ENCODE assay signal across 18 cellular contexts in genomic region chr16:18782697-18783429, GRCh38. TPM values are rescaled to one million over a fixed set of nuclear protein-coding genes. Genes with fewer than 3 reads are reported as not detected.
DNase-seq lines count a peak whose midpoint lies in the region; ATAC-seq and TF ChIP-seq lines count a peak whose summit lies in the region.
"Had no signal": no experiment of that assay in that cellular context is flagged by ENCODE, and none has a peak within 500 bp of the region (broad histone marks: within the 10 kb centered on the region; RNA-seq: fewer than 3 reads in every experiment).

No MANE protein-coding gene starts in this region.

- ATAC-seq in T-helper 17 cell (peak; percentile 74), HG02981 (IDR thresholded peaks at IDR 0.05; ENCODE audit: unreplicated experiment) (no peak), HG03097 (IDR thresholded peaks at IDR 0.05; ENCODE audit: low FRiP score, unreplicated experiment) (no peak)
- ATAC-seq in central memory CD8-positive, alpha-beta T cell (replicated peaks; ENCODE audit: extremely low read depth, poor library complexity, severe bottlenecking), result peak; percentile 76

- intact Hi-C loops in PC-9 (cut with micrococcal nuclease; ENCODE audit: unreplicated experiment), result no loop called here

- H3K4me2 ChIP-seq in PC-9, result no peak overlapping the region

- H3K9me3 Mint-ChIP-seq in central memory CD8-positive, alpha-beta T cell, result no peaks in the 10 kb centered on the region
- no peaks in the 10 kb centered on the region for H3K9me3 Mint-ChIP-seq in stimulated activated naive CD8-positive, alpha-beta T cell treated with anti-CD3 and anti-CD28 coated beads, Interleukin-15, Interleukin-2, amounts not matched to agents 100 ng/mL and 50 ng/mL, for 24 hours

- H3K4me3 ChIP-seq in PC-9, result no peak overlapping the region
- H3K4me3 ChIP-seq: left ventricle myocardium inferior, Peyer's patch, vagina had no signal

- no peak overlapping the region for H2AFZ ChIP-seq in PC-9
- H2AFZ ChIP-seq: parathyroid adenoma had no signal

- H3K27me3 ChIP-seq in PC-9 (ENCODE audit: insufficient read depth, low read depth), result no peaks in the 10 kb centered on the region
- H3K27me3 ChIP-seq: Peyer's patch, vagina had no signal

- peak; percentile 44 for DNase-seq in activated naive CD4-positive, alpha-beta T cell treated with Interleukin-2 at 50 U/mL for 16 hours
- DNase-seq in activated naive CD4-positive, alpha-beta T cell (lab: John Stamatoyannopoulos, UW), result no peak
- DNase-seq in T-helper 17 cell (no peak), PC-9 (no peak)
- peak in 1 of 2 donors; percentile 20 for DNase-seq in central memory CD8-positive, alpha-beta T cell (ENCODE audit: low spot score in 2 of 2)
- DNase-seq: anterior cingulate cortex, Caco-2, GOT3, Kasumi-1, left ventricle myocardium inferior, NCI-H82, Peyer's patch, small intestine had no signal

- H3K9me3 ChIP-seq in T-helper 17 cell (ENCODE audit: control insufficient read depth, low read length, poor library complexity, severe bottlenecking) (no peaks in the 10 kb centered on the region), PC-9 (ENCODE audit: insufficient read depth, low read depth) (no peaks in the 10 kb centered on the region)
- H3K9me3 ChIP-seq: Caco-2, left ventricle myocardium inferior, Peyer's patch, vagina had no signal

- peaks cover 55% of the 10 kb centered on the region for H3K79me2 ChIP-seq in PC-9 (ENCODE audit: low read depth)

- no peak overlapping the region for H3K4me3 Mint-ChIP-seq in T-helper 17 cell
- H3K4me3 Mint-ChIP-seq in central memory CD8-positive, alpha-beta T cell, result peak overlapping the region; percentile 51
- peak overlapping the region; percentile 32 for H3K4me3 Mint-ChIP-seq in stimulated activated naive CD8-positive, alpha-beta T cell treated with anti-CD3 and anti-CD28 coated beads, Interleukin-15, Interleukin-2, amounts not matched to agents 100 ng/mL and 50 ng/mL, for 24 hours

- H4K20me1 ChIP-seq in PC-9 (ENCODE audit: insufficient read depth), result peaks cover 57% of the 10 kb centered on the region

- H3K27me3 Mint-ChIP-seq in T-helper 17 cell, result no peaks in the 10 kb centered on the region
- H3K27me3 Mint-ChIP-seq in central memory CD8-positive, alpha-beta T cell, result no peaks in the 10 kb centered on the region
- H3K27me3 Mint-ChIP-seq in stimulated activated naive CD8-positive, alpha-beta T cell treated with anti-CD3 and anti-CD28 coated beads, Interleukin-15, Interleukin-2, amounts not matched to agents 100 ng/mL and 50 ng/mL, for 24 hours, result no peaks in the 10 kb centered on the region

- peaks cover 22% of the 10 kb centered on the region for H3K4me1 ChIP-seq in PC-9 (replicated peaks; ENCODE audit: insufficient read depth)

- no peaks in the 10 kb centered on the region for H3K9me2 ChIP-seq in PC-9 (ENCODE audit: insufficient read depth)

- peaks cover 43% of the 10 kb centered on the region for H3K36me3 ChIP-seq in PC-9 (ENCODE audit: low read depth)

- H3K4me1 Mint-ChIP-seq in T-helper 17 cell, result peaks cover 38% of the 10 kb centered on the region
- H3K4me1 Mint-ChIP-seq in central memory CD8-positive, alpha-beta T cell, result peaks cover 48% of the 10 kb centered on the region
- peaks cover 48% of the 10 kb centered on the region for H3K4me1 Mint-ChIP-seq in stimulated activated naive CD8-positive, alpha-beta T cell treated with anti-CD3 and anti-CD28 coated beads, Interleukin-15, Interleukin-2, amounts not matched to agents 100 ng/mL and 50 ng/mL, for 24 hours (ENCODE audit: low read depth)

- H3F3A ChIP-seq in PC-9 (ENCODE audit: insufficient read depth, low read depth), result peaks cover 53% of the 10 kb centered on the region

- CTCF ChIA-PET in PC-9 (lab: Charles Lee), result no interaction called here

- BruUV-seq in PC-9 (replicated peaks; lab: Mats Ljungman, UMichigan), result no TSS peak

- H3K27ac Mint-ChIP-seq in T-helper 17 cell, result peak overlapping the region; percentile 81
- H3K27ac Mint-ChIP-seq in central memory CD8-positive, alpha-beta T cell (ENCODE audit: low read depth), result peak overlapping the region; percentile 62
- peak overlapping the region; percentile 50 for H3K27ac Mint-ChIP-seq in stimulated activated naive CD8-positive, alpha-beta T cell treated with anti-CD3 and anti-CD28 coated beads, Interleukin-15, Interleukin-2, amounts not matched to agents 100 ng/mL and 50 ng/mL, for 24 hours

- peaks cover 7% of the 10 kb centered on the region for H3K36me3 Mint-ChIP-seq in T-helper 17 cell (ENCODE audit: low read depth)
- H3K36me3 Mint-ChIP-seq in central memory CD8-positive, alpha-beta T cell (ENCODE audit: insufficient read depth), result peaks cover 60% of the 10 kb centered on the region
- peaks cover 51% of the 10 kb centered on the region for H3K36me3 Mint-ChIP-seq in stimulated activated naive CD8-positive, alpha-beta T cell treated with anti-CD3 and anti-CD28 coated beads, Interleukin-15, Interleukin-2, amounts not matched to agents 100 ng/mL and 50 ng/mL, for 24 hours (ENCODE audit: low read depth)

- POLR2A ChIA-PET in PC-9 (lab: Charles Lee; ENCODE audit: unreplicated experiment), result interaction anchor here (0.6 kb wide), 1 partner anchor 953 kb away, joined by 6 read pairs; no protein-coding TSS in a partner anchor

- no peak for TF ChIP-seq CTCF in PC-9 (conservative IDR thresholded peaks at IDR 0.05)

- H3K27ac ChIP-seq in PC-9, result no peak overlapping the region
- H3K27ac ChIP-seq: left ventricle myocardium inferior, parathyroid adenoma, Peyer's patch, vagina had no signal

RNA-seq across cellular contexts. Expression of gene RPS15A, which starts 7.3 kb away (rescaled TPM):
- 1,000 to 10,000 TPM; 3,265 to 3,350 TPM for total RNA-seq in T-helper 17 cell
- total RNA-seq in PC-9 (2021), result 1,449 and 1,977 TPM in 2 replicates

RNA-seq across cellular contexts. Expression of gene ARL6IP1, which starts 18.5 kb away (rescaled TPM):
- total RNA-seq in T-helper 17 cell, result 100 to 1,000 TPM in 1 of 2 donors, 10 to 100 TPM in 1; 99.5 to 104 TPM
- total RNA-seq in PC-9 (2021), result 294 and 338 TPM in 2 replicates

Comparison
In these comparisons a context has a peak if more than half of its experiments do, and no peak if none do; other contexts are left out.
1. ATAC-seq: peak in T-helper 17 cell (single experiment) and central memory CD8-positive, alpha-beta T cell (single experiment); none in HG02981 (single experiment) and HG03097 (single experiment).
2. Peak in every context shown above with its lines, with median percentiles within 50 percentile points of each other: H3K27ac Mint-ChIP-seq.